ENCODE assay signal across 8 cellular contexts in the genomic region with DNA sequence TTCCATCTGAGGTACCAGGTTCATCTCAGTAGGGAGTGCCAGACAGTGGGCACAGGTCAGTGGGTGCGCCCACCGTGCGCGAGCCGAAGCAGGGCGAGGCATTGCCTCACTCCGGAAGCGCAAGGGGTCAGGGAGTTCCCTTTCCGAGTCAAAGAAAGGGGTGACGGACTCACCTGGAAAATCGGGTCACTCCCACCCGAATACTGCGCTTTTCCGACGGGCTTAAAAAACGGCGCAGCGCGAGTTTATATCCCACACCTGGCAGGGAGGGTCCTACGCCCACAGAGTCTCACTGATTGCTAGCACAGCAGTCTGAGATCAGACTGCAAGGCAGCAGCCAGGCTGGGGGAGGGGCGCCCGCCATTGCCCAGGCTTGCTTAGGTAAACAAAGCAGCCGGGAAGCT.
A peak's percentile ranks its signal among the peaks of the same experiment; 100 is the strongest.
DNase-seq lines count a peak whose midpoint lies in the region; ATAC-seq, FAIRE-seq and TF ChIP-seq lines count a peak whose summit lies in the region.
"Not testable (repeated sequence)": the region's sequence is repeated elsewhere in the genome, so short reads cannot be mapped to it uniquely, and the experiment has no call there.

No MANE protein-coding gene starts in this region.

- not testable (repeated sequence) for FAIRE-seq in keratinocyte (lab: Jason Lieb, UNC)

- H3K9ac ChIP-seq in HUES6 (ENCODE audit: low read length) (peak overlapping the region; percentile 88), keratinocyte (ENCODE audit: control insufficient read depth, extremely low read depth, insufficient read depth, low read length) (peak overlapping the region; percentile 9)
- not testable (repeated sequence) for H3K9ac ChIP-seq in neural progenitor cell

- dilution Hi-C loops in keratinocyte (cut with MboI; ENCODE audit: extremely low pct_ligation_motif_present, low sequenced_read_pairs) = not testable (repeated sequence)

- CTCF ChIA-PET in Caco-2 (lab: Charles Lee) = not testable (repeated sequence)

- H3K4me1 ChIP-seq in Caco-2; HUES6 (ENCODE audit: control insufficient read depth, insufficient read depth, low read length); RWPE2 (ENCODE audit: insufficient read depth, poor library complexity, severe bottlenecking); keratinocyte (ENCODE audit: control insufficient read depth, extremely low read depth, insufficient read depth, low read length); neural progenitor cell: not testable (repeated sequence)

- H3K9me3 ChIP-seq in Caco-2; HUES6 (ENCODE audit: control insufficient read depth, insufficient read depth, low read depth, low read length); RWPE2 (ENCODE audit: severe bottlenecking); keratinocyte (ENCODE audit: control insufficient read depth, low read depth, low read length); neural progenitor cell (ENCODE audit: low read depth): not testable (repeated sequence)

- H2AFZ ChIP-seq in keratinocyte (ENCODE audit: control insufficient read depth, low read length) (peak overlapping the region; percentile 9), neural progenitor cell (replicated peaks) (peak overlapping the region; percentile 96)

- POLR2A ChIA-PET in Caco-2 (lab: Charles Lee) = not testable (repeated sequence)

- not testable (repeated sequence) for H3K9me1 ChIP-seq in keratinocyte (ENCODE audit: control insufficient read depth, extremely low read depth, insufficient read depth, low read length)

- peak; percentile 67 to 69 for DNase-seq in Caco-2
- DNase-seq in NCI-H2171 treated with DMSO at 0.1 percent for 48 hours (lab: John Stamatoyannopoulos, UW) = peak; percentile 39
- peak; percentile 62 for DNase-seq in RWPE2 (ENCODE audit: low spot score)
- peak; percentile 35 for DNase-seq in epithelial cell of esophagus (ENCODE audit: low read depth)
- DNase-seq in keratinocyte (ENCODE audit: low read depth, low spot score) = not testable (repeated sequence)
- peak; percentile 26 for DNase-seq in neural progenitor cell (ENCODE audit: low spot score)
- DNase-seq in ureter (ENCODE audit: low spot score) = peak; percentile 47

- not testable (repeated sequence) for H3K4me1 Mint-ChIP-seq in Caco-2 (ENCODE audit: low read depth, unreplicated experiment); neural progenitor cell

- H3K27me3 Mint-ChIP-seq in Caco-2 (ENCODE audit: insufficient read depth, unreplicated experiment); neural progenitor cell (ENCODE audit: insufficient read depth, low read depth): not testable (repeated sequence)

- H3K27ac ChIP-seq in HUES6 (ENCODE audit: low read depth, low read length) = peak overlapping the region; percentile 77; the same call in 1 of the 2 replicates
- H3K27ac ChIP-seq in RWPE2 (ENCODE audit: poor library complexity, severe bottlenecking) = peak overlapping the region; percentile 85
- H3K27ac ChIP-seq in keratinocyte (ENCODE audit: control insufficient read depth, insufficient read depth, low read length); neural progenitor cell: not testable (repeated sequence)

- not testable (repeated sequence) for ATAC-seq in RWPE2 (ENCODE audit: low read depth)

- intact Hi-C loops in Caco-2 (cut with micrococcal nuclease; ENCODE audit: unreplicated experiment) = not testable (repeated sequence)

- not testable (repeated sequence) for TF ChIP-seq CTCF in Caco-2 (IDR thresholded peaks at IDR 0.05; ENCODE audit: insufficient read depth in 1 of 2, low read depth in 1 of 2, low read length in 1 of 2, severe bottlenecking in 1 of 2, unreplicated experiment in 1 of 2); RWPE2 (IDR thresholded peaks at IDR 0.05; ENCODE audit: poor library complexity, severe bottlenecking); epithelial cell of esophagus (IDR thresholded peaks at IDR 0.05; ENCODE audit: insufficient read depth, low read depth, low read length, missing control alignments); keratinocyte (optimal IDR thresholded peaks at IDR 0.05 in 1 of 3, IDR thresholded peaks at IDR 0.05 in 1 of 3, conservative IDR thresholded peaks at IDR 0.05 in 1 of 3; ENCODE audit: extremely low read depth in 1 of 3, insufficient read depth in 2 of 3, low read length in 3 of 3); neural progenitor cell (IDR thresholded peaks at IDR 0.05)

- H3K4me3 Mint-ChIP-seq in Caco-2 (ENCODE audit: unreplicated experiment) = peak overlapping the region; percentile 79
- H3K4me3 Mint-ChIP-seq in neural progenitor cell = peak overlapping the region; percentile 15

- not testable (repeated sequence) for H3K36me3 ChIP-seq in Caco-2 (ENCODE audit: control insufficient read depth, insufficient read depth, low read length); HUES6 (ENCODE audit: control insufficient read depth, insufficient read depth, low read length); RWPE2 (ENCODE audit: low read depth); keratinocyte (ENCODE audit: control insufficient read depth in 2 of 2, extremely low read depth in 1 of 2, insufficient read depth in 2 of 2, low read length in 2 of 2); neural progenitor cell

- H4K20me1 ChIP-seq in keratinocyte (ENCODE audit: control insufficient read depth, extremely low read depth, insufficient read depth, low read length); neural progenitor cell (ENCODE audit: low read depth): not testable (repeated sequence)

- H3K79me2 ChIP-seq in keratinocyte (ENCODE audit: control insufficient read depth, insufficient read depth, low read length); neural progenitor cell (ENCODE audit: low read depth): not testable (repeated sequence)

- H3K36me3 Mint-ChIP-seq in Caco-2 (ENCODE audit: insufficient read depth, unreplicated experiment); neural progenitor cell: not testable (repeated sequence)

- H3K4me3 ChIP-seq in Caco-2 (ENCODE audit: low read depth, low read length) (peak overlapping the region; percentile 57), HUES6 (ENCODE audit: low read depth, low read length) (peak overlapping the region; percentile 68), RWPE2 (ENCODE audit: severe bottlenecking) (peak overlapping the region; percentile 39), epithelial cell of esophagus (ENCODE audit: low read length) (peak overlapping the region; percentile 21), neural progenitor cell (peak overlapping the region; percentile 39)
- not testable (repeated sequence) for H3K4me3 ChIP-seq in keratinocyte (ENCODE audit: control insufficient read depth in 2 of 3, extremely low read depth in 1 of 3, insufficient read depth in 2 of 3, low read depth in 1 of 3, low read length in 3 of 3)

- H3K9me3 Mint-ChIP-seq in Caco-2 (ENCODE audit: unreplicated experiment); neural progenitor cell: not testable (repeated sequence)

- not testable (repeated sequence) for H3K27me3 ChIP-seq in Caco-2 (replicated peaks; ENCODE audit: control insufficient read depth, insufficient read depth, low read length); HUES6 (ENCODE audit: control insufficient read depth, insufficient read depth, low read length); RWPE2 (ENCODE audit: insufficient read depth, poor library complexity, severe bottlenecking); keratinocyte (ENCODE audit: control insufficient read depth, extremely low read depth, insufficient read depth, low read length); neural progenitor cell

- not testable (repeated sequence) for H3F3A ChIP-seq in neural progenitor cell (ENCODE audit: low read depth)

- BruUV-seq in Caco-2 (replicated peaks; lab: Mats Ljungman, UMichigan) = not testable (repeated sequence)

- H3K27ac Mint-ChIP-seq in Caco-2 (ENCODE audit: unreplicated experiment) = peak overlapping the region; percentile 93
- peak overlapping the region; percentile 86 for H3K27ac Mint-ChIP-seq in neural progenitor cell

- H3K4me2 ChIP-seq in keratinocyte (ENCODE audit: control insufficient read depth, extremely low read depth, insufficient read depth, low read depth, low read length) = not testable (repeated sequence)
- H3K4me2 ChIP-seq in neural progenitor cell = peak overlapping the region; percentile 65
